ENCODE assay signal across 8 cellular contexts in the genomic region with DNA sequence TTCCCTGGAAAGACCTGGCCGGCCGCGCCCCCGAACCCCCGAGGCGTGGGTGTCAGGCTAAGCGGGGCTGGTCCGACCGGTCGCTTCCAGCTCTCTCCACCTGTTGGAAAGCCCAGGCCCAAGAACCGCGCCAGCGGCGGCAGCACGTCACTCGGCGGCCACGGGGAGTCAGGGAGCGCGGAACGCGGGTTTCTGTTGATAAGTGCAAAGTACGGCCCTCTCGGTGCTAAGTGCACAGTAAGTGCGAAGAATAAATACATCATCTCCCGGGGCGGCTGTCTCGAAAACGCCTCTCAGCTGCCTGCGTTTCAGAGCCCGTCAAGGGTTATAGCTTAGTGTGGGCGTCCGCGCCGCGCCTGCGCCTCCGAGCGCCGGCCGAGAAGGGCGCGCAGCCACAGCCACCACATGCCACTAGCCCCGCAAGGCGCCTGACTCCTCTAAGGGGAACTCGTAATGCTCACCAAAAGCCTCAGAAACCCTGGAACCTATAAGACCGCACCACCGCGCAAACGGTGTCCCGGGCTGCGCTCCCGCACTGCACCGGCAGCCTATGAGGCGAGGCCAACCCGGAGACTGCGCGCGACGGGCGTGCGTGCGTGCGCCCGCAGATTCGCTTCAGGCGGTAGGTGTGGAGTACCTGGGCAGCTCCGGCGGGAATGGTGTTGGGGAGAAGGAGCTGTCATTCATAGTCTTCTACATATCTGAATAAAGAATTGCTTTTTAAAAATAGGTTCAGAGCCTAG. TPM values are rescaled to one million over a fixed set of nuclear protein-coding genes. Genes with fewer than 3 reads are reported as not detected.
DNase-seq lines count a peak whose midpoint lies in the region; TF ChIP-seq lines count a peak whose summit lies in the region.

No MANE protein-coding gene starts in this region.

- CTCF ChIA-PET in RWPE1 (lab: Yijun Ruan, JAX): interaction anchor here (0.6 to 1.5 kb wide), 5 partner anchors 193 to 1196 kb away, joined by 3 read pairs; no protein-coding TSS in a partner anchor

- TF ChIP-seq POLR2A in uterus (IDR thresholded peaks at IDR 0.05): no peak

- DNase-seq in GM20000 (ENCODE audit: low spot score): peak; percentile 34
- DNase-seq in RWPE1 (ENCODE audit: low spot score): no peak
- peak; percentile 52 to 67 for DNase-seq in cardiac muscle cell (ENCODE audit: low read depth in 1 of 2, low spot score in 1 of 2)
- DNase-seq in retinal pigment epithelial cell (ENCODE audit: low read depth): no peak
- no peak for DNase-seq in Ammon's horn (ENCODE audit: low spot score)
- no peak for DNase-seq in MV-4-11 (lab: John Stamatoyannopoulos, UW)
- no peak for DNase-seq in GM19238 (ENCODE audit: insufficient read length, low spot score)
- no peak for DNase-seq in uterus

- H3K4me3 ChIP-seq in cardiac muscle cell (peak overlapping the region; percentile 32), retinal pigment epithelial cell (ENCODE audit: low read length) (peak overlapping the region; percentile 42), uterus (peak overlapping the region in 1 of 2 donors; percentile 16)

- no peaks in the 10 kb centered on the region for H3K36me3 ChIP-seq in cardiac muscle cell
- H3K36me3 ChIP-seq in uterus: no peaks in the 10 kb centered on the region

- H3K9me3 ChIP-seq in cardiac muscle cell (ENCODE audit: low read depth): no peaks in the 10 kb centered on the region
- no peaks in the 10 kb centered on the region for H3K9me3 ChIP-seq in uterus

- TF ChIP-seq CTCF in GM20000 (IDR thresholded peaks at IDR 0.05; ENCODE audit: extremely low read depth, missing control alignments) (no peak), RWPE1 (conservative IDR thresholded peaks at IDR 0.05; ENCODE audit: low read depth) (no peak), cardiac muscle cell (IDR thresholded peaks at IDR 0.05; ENCODE audit: low read depth, low read length) (no peak), retinal pigment epithelial cell (conservative IDR thresholded peaks at IDR 0.05; ENCODE audit: low read depth, low read length) (no peak), uterus (IDR thresholded peaks at IDR 0.05) (no peak)

- intact Hi-C loops in uterus (cut with DNase I; ENCODE audit: low total_unique reads): no loop called here

- H3K27ac ChIP-seq in RWPE1 (peak overlapping the region; percentile 39; the same call in 1 of the 2 replicates), cardiac muscle cell (no peak overlapping the region), uterus (no peak overlapping the region)

- H3K4me1 ChIP-seq in cardiac muscle cell (ENCODE audit: low read depth) (no peaks in the 10 kb centered on the region), uterus (peaks cover 0 to 14% of the 10 kb centered on the region in 2 donors)

- POLR2A ChIA-PET in RWPE1 (lab: Yijun Ruan, JAX; ENCODE audit: low non-redundant PET): interaction anchor here (1.4 kb wide), 1 partner anchor 9 kb away, joined by 3 read pairs; the partner anchor contains the start of gene TBX18

- peaks cover 100% of the 10 kb centered on the region for H3K27me3 ChIP-seq in cardiac muscle cell
- H3K27me3 ChIP-seq in uterus: peaks cover 20 to 69% of the 10 kb centered on the region in 2 donors

RNA-seq across cellular contexts. Expression of gene TBX18, which starts 9.2 kb away (rescaled TPM):
- 5.2 and 5.5 TPM in 2 replicates for total RNA-seq in cardiac muscle cell
- 1.2 TPM in 2 replicates for polyA plus RNA-seq in cardiac muscle cell
- total RNA-seq in uterus: 10 to 100 TPM in 1 of 4 donors, 1 to 10 TPM in 1, under 1 TPM in 2; under 0.01 to 19.9 (median 4.3) TPM

Comparison
In these comparisons a context has a peak if more than half of its experiments do, and no peak if none do; other contexts are left out.
1. DNase-seq: peak in GM20000 (single experiment) and cardiac muscle cell (2 of 2); none in RWPE1 (single experiment), retinal pigment epithelial cell (single experiment), Ammon's horn (single experiment), MV-4-11 (single experiment), GM19238 (single experiment) and uterus (0 of 2).